In the genomic region with DNA sequence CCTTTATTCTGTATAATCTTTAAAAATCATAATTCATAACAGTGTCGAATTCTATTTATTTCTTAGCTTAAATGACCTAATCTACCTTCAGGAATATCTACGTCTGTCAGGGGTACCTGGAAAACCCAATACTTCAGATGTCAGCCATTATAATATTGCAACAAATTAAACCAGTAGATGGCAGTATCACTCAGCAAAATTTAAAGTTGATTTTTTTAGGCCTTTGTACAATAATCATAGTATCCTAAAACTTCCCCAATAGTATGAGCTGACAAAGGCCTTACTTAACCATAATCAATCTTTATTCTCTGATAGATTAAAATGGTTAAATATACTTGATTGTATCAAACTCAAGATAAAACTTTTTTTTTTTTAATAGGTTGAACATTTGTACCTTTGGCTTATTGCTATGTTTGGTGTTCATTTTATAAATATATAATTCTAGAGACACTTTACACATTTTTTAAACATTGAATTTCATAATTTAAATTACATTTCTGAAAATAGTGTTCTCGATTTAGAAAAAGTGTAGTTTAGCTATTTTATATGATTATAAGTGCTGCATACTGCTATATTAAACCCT, we compare ENCODE assay signal across 8 cellular contexts.
DNase-seq lines count a peak whose midpoint lies in the region; ATAC-seq and TF ChIP-seq lines count a peak whose summit lies in the region.

No MANE protein-coding gene starts in this region.

- ATAC-seq in HG03460 (IDR thresholded peaks at IDR 0.05; ENCODE audit: unreplicated experiment): peak; percentile 64
- ATAC-seq in CD8-positive, alpha-beta T cell: no peak

- WGBS in SK-N-SH (ENCODE audit: low lambda C conversion rate): under 1% methylated on average over 3 of the region's 3 CpGs
- 15% methylated on average over 3 of the region's 3 CpGs for WGBS in hepatocyte (ENCODE audit: low lambda C conversion rate, missing lambda C conversion rate)

- H3K4me3 Mint-ChIP-seq in CD8-positive, alpha-beta T cell: no peak overlapping the region

- peaks cover 6% of the 10 kb centered on the region for H3K9me3 Mint-ChIP-seq in CD8-positive, alpha-beta T cell

- no peak overlapping the region; a peak in 1 of 4 replicates for H3K4me3 ChIP-seq in SK-N-SH (ENCODE audit: low read depth in 2 of 2, low read length in 1 of 2)
- no peak overlapping the region for H3K4me3 ChIP-seq in hepatocyte
- no peak overlapping the region for H3K4me3 ChIP-seq in CD8-positive, alpha-beta T cell (ENCODE audit: low read depth, low read length)

- H3K36me3 Mint-ChIP-seq in CD8-positive, alpha-beta T cell: no peaks in the 10 kb centered on the region

- CTCF ChIA-PET in SK-N-SH (lab: Yijun Ruan, JAX): interaction anchor here (0.6 to 2.8 kb wide), 25 partner anchors 8 to 1088 kb away, joined by 3 to 18 read pairs (median 4); no protein-coding TSS in a partner anchor
- CTCF ChIA-PET in CD8-positive, alpha-beta T cell (lab: Charles Lee): no interaction called here

- POLR2A ChIA-PET in SK-N-SH (lab: Yijun Ruan, JAX): no interaction called here
- POLR2A ChIA-PET in CD8-positive, alpha-beta T cell (lab: Charles Lee): no interaction called here

- H4K20me1 ChIP-seq in SK-N-SH (ENCODE audit: insufficient read depth): no peaks in the 10 kb centered on the region
- no peaks in the 10 kb centered on the region for H4K20me1 ChIP-seq in hepatocyte (ENCODE audit: insufficient read depth, poor library complexity, severe bottlenecking)

- H3K27me3 ChIP-seq in SK-N-SH (ENCODE audit: insufficient read depth) (no peaks in the 10 kb centered on the region), hepatocyte (no peaks in the 10 kb centered on the region)
- H3K27me3 ChIP-seq in CD8-positive, alpha-beta T cell (ENCODE audit: insufficient read depth, low read length): no peaks in the 10 kb centered on the region

- no peaks in the 10 kb centered on the region for H3K27me3 Mint-ChIP-seq in CD8-positive, alpha-beta T cell (ENCODE audit: low read depth)

- no peak overlapping the region for H3K27ac Mint-ChIP-seq in CD8-positive, alpha-beta T cell

- H3K9me3 ChIP-seq in SK-N-SH (no peaks in the 10 kb centered on the region), hepatocyte (ENCODE audit: low read depth) (no peaks in the 10 kb centered on the region)
- H3K9me3 ChIP-seq in CD8-positive, alpha-beta T cell (ENCODE audit: low read length): no peaks in the 10 kb centered on the region

- H2AFZ ChIP-seq in SK-N-SH (ENCODE audit: low read depth) (no peak overlapping the region), hepatocyte (no peak overlapping the region)

- no peak overlapping the region for H3K27ac ChIP-seq in SK-N-SH (ENCODE audit: low read depth in 2 of 2, low read length in 1 of 2)
- H3K27ac ChIP-seq in hepatocyte: no peak overlapping the region
- no peak overlapping the region for H3K27ac ChIP-seq in CD8-positive, alpha-beta T cell (ENCODE audit: low read depth, low read length)

- H3K36me3 ChIP-seq in SK-N-SH (replicated peaks in 1 of 2; ENCODE audit: control insufficient read depth in 1 of 2, insufficient read depth in 2 of 2, low read length in 1 of 2) (no peaks in the 10 kb centered on the region), hepatocyte (replicated peaks; ENCODE audit: insufficient read depth, low read depth) (no peaks in the 10 kb centered on the region)
- no peaks in the 10 kb centered on the region for H3K36me3 ChIP-seq in CD8-positive, alpha-beta T cell (ENCODE audit: insufficient read depth, low read length)

- peak; percentile 71 for TF ChIP-seq RAD21 in SK-N-SH (IDR thresholded peaks at IDR 0.05; ENCODE audit: low read length)

- peak; percentile 81 for TF ChIP-seq CTCF in SK-N-SH (IDR thresholded peaks at IDR 0.05)
- peak; percentile 74 for TF ChIP-seq CTCF in hepatocyte (IDR thresholded peaks at IDR 0.05; ENCODE audit: poor library complexity)
- TF ChIP-seq CTCF in CD8-positive, alpha-beta T cell (IDR thresholded peaks at IDR 0.05): no peak

- H3K9me2 ChIP-seq in SK-N-SH: no peaks in the 10 kb centered on the region
- H3K9me2 ChIP-seq in hepatocyte (replicated peaks; ENCODE audit: insufficient read depth): no peaks in the 10 kb centered on the region

- H3F3A ChIP-seq in SK-N-SH (replicated peaks; ENCODE audit: insufficient read depth): no peaks in the 10 kb centered on the region

- H3K4me1 ChIP-seq in SK-N-SH (ENCODE audit: control insufficient read depth in 1 of 2, insufficient read depth in 2 of 2, low read depth in 1 of 2, low read length in 1 of 2): no peaks in the 10 kb centered on the region
- H3K4me1 ChIP-seq in hepatocyte (ENCODE audit: insufficient read depth): no peaks in the 10 kb centered on the region
- H3K4me1 ChIP-seq in CD8-positive, alpha-beta T cell (ENCODE audit: insufficient read depth, low read length): no peaks in the 10 kb centered on the region

- no peaks in the 10 kb centered on the region for H3K4me1 Mint-ChIP-seq in CD8-positive, alpha-beta T cell (ENCODE audit: low read depth)

- TF ChIP-seq EP300 in SK-N-SH (IDR thresholded peaks at IDR 0.05; ENCODE audit: borderline replicate concordance in 1 of 2, low read depth in 1 of 2, low read length in 1 of 2): no peak

- no peak overlapping the region for H3K4me2 ChIP-seq in SK-N-SH
- H3K4me2 ChIP-seq in hepatocyte: no peak overlapping the region

- H3K9ac ChIP-seq in SK-N-SH: no peak overlapping the region

- peak; percentile 6 for DNase-seq in NCI-H510A treated with DMSO at 0.1 percent for 48 hours (lab: John Stamatoyannopoulos, UW)
- no peak for DNase-seq in NCI-H510A (lab: John Stamatoyannopoulos, UW)
- DNase-seq in SK-N-SH: peak; percentile 12
- peak; percentile 16 for DNase-seq in hepatocyte (ENCODE audit: low spot score)
- DNase-seq in activated CD4-positive, alpha-beta T cell treated with anti-CD3 and anti-CD28 coated beads, Interleukin-2, amount 50 U/mL, for 48 hours: no peak
- no peak for DNase-seq in occipital lobe (lab: John Stamatoyannopoulos, UW)
- DNase-seq in CD8-positive, alpha-beta T cell: no peak

- intact Hi-C loops in CD8-positive, alpha-beta T cell (cut with DNase I, micrococcal nuclease): no loop called here

- H3K79me2 ChIP-seq in SK-N-SH (ENCODE audit: insufficient read depth) (no peaks in the 10 kb centered on the region), hepatocyte (no peaks in the 10 kb centered on the region)

TF ChIP-seq in SK-N-SH, 30 proteins besides CTCF, POLR2A, EP300 and RAD21:
- TF ChIP-seq RXRA (IDR thresholded peaks at IDR 0.05; ENCODE audit: borderline replicate concordance, low read depth): no peak
- peak; percentile 27; the same call in 1 of the 2 replicates for TF ChIP-seq SMC3 (IDR thresholded peaks at IDR 0.05; ENCODE audit: low read depth, low read length)
- peak; percentile 65; the same call in 1 of the 2 replicates for TF ChIP-seq YY1 (IDR thresholded peaks at IDR 0.05; ENCODE audit: low read depth)
- no peak for TF ChIP-seq RFX5 (IDR thresholded peaks at IDR 0.05; ENCODE audit: low read length)
- no peak for TF ChIP-seq FOXJ3 (CRISPR knock-in tag; IDR thresholded peaks at IDR 0.05)
- TF ChIP-seq MXI1 (IDR thresholded peaks at IDR 0.05; ENCODE audit: low read depth, low read length): no peak

Comparison
In these comparisons a context has a peak if more than half of its experiments do, and no peak if none do; other contexts are left out.
1. DNase-seq: peak in NCI-H510A treated with DMSO at 0.1 percent for 48 hours (single experiment), SK-N-SH (single experiment) and hepatocyte (single experiment); none in NCI-H510A (single experiment), activated CD4-positive, alpha-beta T cell treated with anti-CD3 and anti-CD28 coated beads, Interleukin-2, amount 50 U/mL, for 48 hours (0 of 2), occipital lobe (single experiment) and CD8-positive, alpha-beta T cell (0 of 7).